In the genomic region with DNA sequence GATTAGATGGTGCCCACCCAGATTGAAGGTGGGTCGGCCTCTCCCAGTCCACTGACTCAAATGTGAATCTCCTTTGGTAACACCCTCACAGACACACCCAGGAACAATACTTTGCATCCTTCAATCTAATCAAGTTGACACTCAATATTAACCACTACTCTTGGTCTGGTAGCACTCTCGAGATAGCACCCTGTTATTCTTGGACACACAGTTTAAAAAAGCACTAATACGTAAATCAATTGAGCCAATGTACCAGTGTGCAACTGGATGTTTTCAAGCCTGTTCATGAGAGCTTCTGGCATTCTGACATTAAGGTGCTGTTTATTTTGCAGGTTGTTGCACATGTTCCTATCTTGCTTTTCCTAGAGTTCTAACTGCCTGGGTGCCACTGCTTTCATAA, we compare ENCODE assay signal across 8 cellular contexts.
"Had no signal": no experiment of that assay in that cellular context is flagged by ENCODE, and none has a peak within 500 bp of the region (broad histone marks: within the 10 kb centered on the region; RNA-seq: fewer than 3 reads in every experiment).

No MANE protein-coding gene starts in this region.

- H3K27ac ChIP-seq: GM23248 had no signal

- H3K4me3 Mint-ChIP-seq: GM23338, H9 had no signal

- H3K36me3 ChIP-seq: HAP-1 had no signal

- H3K9ac ChIP-seq: GM23248 had no signal

- H3K4me2 ChIP-seq: GM23338 had no signal

- H3K4me3 ChIP-seq: GM23248, GM23338, HAP-1 had no signal

- H3K27ac Mint-ChIP-seq: GM23338, H9 had no signal

- DNase-seq: GM23248, GOT3, H7, H9, HCEC 1CT had no signal

- ATAC-seq: GM23338, HCT116 had no signal

- H2AFZ ChIP-seq: GM23248, GM23338 had no signal

- H3K9me3 ChIP-seq: HAP-1 had no signal

- H3K4me1 ChIP-seq: HAP-1 had no signal
